In the genomic region with DNA sequence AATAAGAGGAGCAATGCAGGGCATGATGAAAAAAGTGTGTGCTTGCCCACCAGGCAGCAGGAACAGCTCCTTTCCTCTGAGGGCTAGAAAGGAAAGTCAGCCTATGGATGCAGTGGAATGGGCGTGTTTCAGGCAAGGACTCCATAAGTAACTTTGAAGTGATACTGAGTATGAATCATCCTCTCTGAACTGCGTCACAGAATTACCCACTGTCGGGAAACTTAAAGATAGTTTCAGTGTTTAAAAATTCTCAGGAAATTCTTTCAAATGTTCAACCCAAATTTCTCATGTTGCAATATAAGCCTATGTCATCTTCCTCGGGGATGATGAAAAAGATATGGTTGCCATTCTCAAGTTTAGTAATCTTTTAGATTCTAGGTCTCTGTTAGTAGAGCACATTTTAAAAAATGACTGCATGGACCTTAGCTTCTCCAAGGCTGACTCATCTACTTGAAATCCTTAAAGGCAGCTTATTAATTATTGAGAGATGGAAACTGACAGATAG, we compare ENCODE assay signal across 1 cellular context.
TF ChIP-seq lines count a peak whose summit lies in the region.

No MANE protein-coding gene starts in this region.

TF ChIP-seq in endothelial cell of umbilical vein, 7 proteins besides CTCF, POLR2A, EP300 and RAD21:
- TF ChIP-seq, protein P1, sequence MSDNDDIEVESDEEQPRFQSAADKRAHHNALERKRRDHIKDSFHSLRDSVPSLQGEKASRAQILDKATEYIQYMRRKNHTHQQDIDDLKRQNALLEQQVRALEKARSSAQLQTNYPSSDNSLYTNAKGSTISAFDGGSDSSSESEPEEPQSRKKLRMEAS (IDR thresholded peaks at IDR 0.05; ENCODE audit: insufficient read depth, insufficient read length) = no peak
TF ChIP-seq in endothelial cell of umbilical vein: peak in this region for 0.
